In genomic region chr1:40974945-40975344, GRCh38 we compare ENCODE assay signal across 2 cellular contexts.
TF ChIP-seq lines count a peak whose summit lies in the region.

No MANE protein-coding gene starts in this region.

TF ChIP-seq in GM23338, 12 proteins besides CTCF, POLR2A, EP300 and RAD21:
- no peak for TF ChIP-seq ZNF114 (CRISPR knock-in tag; IDR thresholded peaks at IDR 0.05)
- no peak for TF ChIP-seq POLR2AphosphoS5 (IDR thresholded peaks at IDR 0.05; ENCODE audit: low read depth)
- no peak for TF ChIP-seq NANOG (IDR thresholded peaks at IDR 0.05; ENCODE audit: borderline replicate concordance)
- TF ChIP-seq CREB1 (CRISPR knock-in tag; IDR thresholded peaks at IDR 0.05; ENCODE audit: low read depth) = no peak
- TF ChIP-seq STAT1 (IDR thresholded peaks at IDR 0.05; ENCODE audit: unreplicated experiment) = no peak
- TF ChIP-seq EZH2phosphoT487 (IDR thresholded peaks at IDR 0.05; ENCODE audit: unreplicated experiment) = no peak
- TF ChIP-seq REST (IDR thresholded peaks at IDR 0.05; ENCODE audit: unreplicated experiment) = no peak
- TF ChIP-seq ZNF331 (CRISPR knock-in tag; IDR thresholded peaks at IDR 0.05; ENCODE audit: low read depth) = no peak
- no peak for TF ChIP-seq EZH2 (IDR thresholded peaks at IDR 0.05; ENCODE audit: low read depth, unreplicated experiment)
- no peak for TF ChIP-seq ZNF462 (CRISPR knock-in tag; IDR thresholded peaks at IDR 0.05)
- no peak for TF ChIP-seq ETS1 (IDR thresholded peaks at IDR 0.05)
- TF ChIP-seq JUNB (IDR thresholded peaks at IDR 0.05; ENCODE audit: unreplicated experiment) = no peak

TF ChIP-seq in K562, 482 proteins besides CTCF, POLR2A, EP300 and RAD21 (continues in another document):
- TF ChIP-seq ZNF644 (tag; IDR thresholded peaks at IDR 0.05; ENCODE audit: low read depth) (peak; percentile 82; the same call in 1 of the 2 replicates), SOX6 (IDR thresholded peaks at IDR 0.05) (peak; percentile 94), ZNF75A (CRISPR knock-in tag; IDR thresholded peaks at IDR 0.05) (0 out of 2 replicates have a peak, but pooled peaks have one; percentile 38), ZBTB17 (CRISPR knock-in tag; IDR thresholded peaks at IDR 0.05) (0 out of 2 replicates have a peak, but pooled peaks have one; percentile 56), OTX1 (CRISPR knock-in tag; IDR thresholded peaks at IDR 0.05) (peak; percentile 88; the same call in 1 of the 2 replicates), DDX20 (tag; IDR thresholded peaks at IDR 0.05; ENCODE audit: low read depth) (peak; percentile 75; the same call in 1 of the 2 replicates), ZNF217 (CRISPR knock-in tag; IDR thresholded peaks at IDR 0.05) (no peak), MAFG (tag; conservative IDR thresholded peaks at IDR 0.05) (0 out of 2 replicates have a peak, but pooled peaks have one; percentile 33), TCFL5 (CRISPR knock-in tag; conservative IDR thresholded peaks at IDR 0.05) (peak; percentile 72), CBFA2T3 (IDR thresholded peaks at IDR 0.05) (peak; percentile 96), ELF4 (CRISPR knock-in tag; IDR thresholded peaks at IDR 0.05) (peak; percentile 86), RUNX1 (IDR thresholded peaks at IDR 0.05; ENCODE audit: low read depth) (no peak; the same call in 1 of the 2 replicates), E2F5 (CRISPR knock-in tag; IDR thresholded peaks at IDR 0.05) (no peak), NONO (IDR thresholded peaks at IDR 0.05; ENCODE audit: low read depth in 2 of 2, low read length in 1 of 2) (peak in 1 of 2 experiments; percentile 63; a peak in 1 of 4 replicates), RNF2 (IDR thresholded peaks at IDR 0.05) (peak; percentile 66; the same call in 1 of the 2 replicates), HIVEP1 (CRISPR knock-in tag; IDR thresholded peaks at IDR 0.05) (peak; percentile 76), CTBP1 (IDR thresholded peaks at IDR 0.05; ENCODE audit: borderline replicate concordance) (peak; percentile 99), DPF2 (IDR thresholded peaks at IDR 0.05) (peak; percentile 94), USF2 (CRISPR knock-in tag; IDR thresholded peaks at IDR 0.05) (no peak), E2F3 (CRISPR knock-in tag; IDR thresholded peaks at IDR 0.05) (peak; percentile 12; the same call in 1 of the 2 replicates), ZKSCAN1 (IDR thresholded peaks at IDR 0.05; ENCODE audit: low read depth, low read length) (no peak), PPARD (CRISPR knock-in tag; IDR thresholded peaks at IDR 0.05) (no peak), GTF2F1 (IDR thresholded peaks at IDR 0.05; ENCODE audit: low read depth, low read length) (no peak), E4F1 (CRISPR knock-in tag; IDR thresholded peaks at IDR 0.05; ENCODE audit: borderline replicate concordance) (no peak), SP1 (CRISPR knock-in tag; IDR thresholded peaks at IDR 0.05) (0 out of 2 replicates have a peak, but pooled peaks have one; percentile 58), U2AF2 (optimal IDR thresholded peaks at IDR 0.05; ENCODE audit: low read depth, low read length) (no peak), HDAC1 (IDR thresholded peaks at IDR 0.05) (peak in 1 of 2 experiments; percentile 99; a peak in 2 of 4 replicates), THAP12 (CRISPR knock-in tag; IDR thresholded peaks at IDR 0.05) (no peak), ZNF318 (IDR thresholded peaks at IDR 0.05; ENCODE audit: borderline replicate concordance in 1 of 2, low read depth in 1 of 2) (peak in 1 of 2 experiments; percentile 70; a peak in 2 of 4 replicates), KLF1 (tag; IDR thresholded peaks at IDR 0.05) (peak; percentile 50; the same call in 1 of the 2 replicates), NR2F6 (CRISPR knock-in tag; IDR thresholded peaks at IDR 0.05) (no peak), CEBPZ (IDR thresholded peaks at IDR 0.05; ENCODE audit: borderline replicate concordance, low read depth, low read length) (no peak), FOSL1 (tag; conservative IDR thresholded peaks at IDR 0.05) (peak; percentile 92), STAT5A (IDR thresholded peaks at IDR 0.05; ENCODE audit: borderline replicate concordance, low read length) (peak; percentile 72; the same call in 1 of the 2 replicates), ZNF639 (CRISPR knock-in tag; conservative IDR thresholded peaks at IDR 0.05 in 1 of 2, IDR thresholded peaks at IDR 0.05 in 1 of 2) (peak in 1 of 2 experiments; percentile 79; a peak in 2 of 4 replicates), MTA2 (IDR thresholded peaks at IDR 0.05; ENCODE audit: low read depth) (peak; percentile 90), SMAD4 (CRISPR knock-in tag; conservative IDR thresholded peaks at IDR 0.05) (peak; percentile 89)
